33 cellular contexts compared by ENCODE assay signal in the genomic region with DNA sequence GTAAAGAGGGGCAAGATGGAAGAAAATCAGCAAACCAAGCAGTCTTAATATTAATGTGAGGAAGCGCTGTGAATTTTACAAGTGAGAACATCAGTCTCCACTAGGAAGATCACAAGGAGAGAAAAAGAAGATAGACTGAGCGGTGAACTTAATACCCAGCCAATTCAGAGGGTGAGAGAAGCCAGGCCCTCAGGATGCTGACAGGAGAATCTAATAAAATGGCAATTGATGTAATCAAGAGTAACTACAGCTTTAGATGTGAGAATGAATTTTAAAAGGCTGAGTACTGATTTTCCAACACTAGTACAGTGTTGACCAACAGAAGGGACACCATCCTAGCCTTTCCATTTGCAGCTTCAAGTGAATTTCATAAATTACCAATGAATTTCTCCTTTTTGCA. TPM values are rescaled to one million over a fixed set of nuclear protein-coding genes. Genes with fewer than 3 reads are reported as not detected.
"Had no signal": no experiment of that assay in that cellular context is flagged by ENCODE, and none has a peak within 500 bp of the region (broad histone marks: within the 10 kb centered on the region; RNA-seq: fewer than 3 reads in every experiment).

No MANE protein-coding gene starts in this region.

- H3K27me3 ChIP-seq: ascending aorta, body of pancreas, brain microvascular endothelial cell, breast epithelium had no signal

- DNase-seq: activated effector memory CD4-positive, alpha-beta T cell treated with anti-CD3 and anti-CD28 coated beads, Interleukin-2, amount 50 U/mL, for 16 hours; activated effector memory CD4-positive, alpha-beta T cell treated with Interleukin-2 at 50 U/mL for 16 hours; activated gamma-delta T cell; activated gamma-delta T cell treated with Interleukin-2 at 50 U/mL for 16 hours; activated naive CD4-positive, alpha-beta T cell; activated naive CD4-positive, alpha-beta T cell treated with anti-CD3 and anti-CD28 coated beads for 36 hours; activated naive CD4-positive, alpha-beta T cell treated with anti-CD3 and anti-CD28 coated beads, Interleukin-2, amount 10 ng/mL, durations not matched to agents 7 days and 5 days; activated naive CD4-positive, alpha-beta T cell treated with anti-CD3 and anti-CD28 coated beads, Interleukin-2, amount 50 U/mL, for 16 hours; activated naive CD4-positive, alpha-beta T cell treated with Interleukin-2 at 50 U/mL for 16 hours; activated naive CD8-positive, alpha-beta T cell treated with anti-CD3 and anti-CD28 coated beads for 36 hours; activated naive CD8-positive, alpha-beta T cell treated with anti-CD3 and anti-CD28 coated beads, Interleukin-2, amount 10 ng/mL, durations not matched to agents 7 days and 5 days; activated naive CD8-positive, alpha-beta T cell treated with anti-CD3 and anti-CD28 coated beads, Interleukin-2, amount 50 U/mL, for 24 hours; activated T-cell treated with anti-CD3 and anti-CD28 coated beads, Interleukin-2, amount 50 U/mL, for 24 hours; activated T-cell treated with anti-CD3 and anti-CD28 coated beads, Interleukin-2, amount 50 U/mL, for 4 hours; activated T-cell treated with anti-CD3 and anti-CD28 coated beads, Interleukin-2, amount 50 U/mL, for 48 hours; activated T-cell treated with anti-CD3 and anti-CD28 coated beads, Interleukin-2, amount 50 U/mL, for 72 hours; adrenal gland; amniotic stem cell; amygdala; anterior cingulate cortex; aorta; body of pancreas; brain microvascular endothelial cell; caudate nucleus; central memory CD4-positive, alpha-beta T cell; cerebellar nuclear complex had no signal

- ATAC-seq: activated naive CD4-positive, alpha-beta T cell treated with anti-CD3 and anti-CD28 coated beads, Interleukin-2, amount 50 U/mL, for 72 hours; activated naive CD8-positive, alpha-beta T cell treated with anti-CD3 and anti-CD28 coated beads, Interleukin-2, amount 50 U/mL, for 24 hours; activated T-cell treated with anti-CD3 and anti-CD28 coated beads, Interleukin-2, amount 50 U/mL, for 4 hours; activated T-cell treated with anti-CD3 and anti-CD28 coated beads, Interleukin-2, amount 50 U/mL, for 72 hours; activated T-helper 17 cell treated with anti-CD3 and anti-CD28 coated beads, Interleukin-2, amount 50 U/mL, for 72 hours; body of pancreas had no signal

- H3K4me3 ChIP-seq: adrenal gland, ascending aorta, body of pancreas, breast epithelium, cardiac muscle cell had no signal

- H3K9me3 ChIP-seq: adrenal gland, ascending aorta, body of pancreas, breast epithelium had no signal

- H3K36me3 ChIP-seq: adrenal gland, ascending aorta, brain microvascular endothelial cell, breast epithelium, cardiac muscle cell had no signal

- H3K27ac ChIP-seq: adrenal gland, ascending aorta, body of pancreas, brain microvascular endothelial cell, breast epithelium, cardiac muscle cell had no signal

- H3K4me1 ChIP-seq: adrenal gland, ascending aorta, body of pancreas, breast epithelium had no signal

RNA-seq across cellular contexts. Expression of a gene that starts 35.7 kb away (rescaled TPM):
- total RNA-seq: activated naive CD4-positive, alpha-beta T cell treated with anti-CD3 and anti-CD28 coated beads for 36 hours; activated naive CD4-positive, alpha-beta T cell treated with anti-CD3 and anti-CD28 coated beads, Interleukin-2, amount 50 U/mL, for 72 hours; activated naive CD8-positive, alpha-beta T cell treated with anti-CD3 and anti-CD28 coated beads for 36 hours; activated naive CD8-positive, alpha-beta T cell treated with anti-CD3 and anti-CD28 coated beads, Interleukin-2, amount 10 ng/mL, durations not matched to agents 7 days and 5 days; activated T-cell treated with anti-CD3 and anti-CD28 coated beads, Interleukin-2, amount 50 U/mL, for 4 hours; activated T-helper 1 cell treated with anti-CD3 and anti-CD28 coated beads, Interleukin-12 subunit alpha, Interleukin-12 subunit beta, Interleukin-2, Interleukin-4 antibody, amounts not matched to agents 30 ng/mL and 10 ng/mL and 1 ng/mL, durations not matched to agents 14 hours and 24 hours and 36 hours; activated T-helper 17 cell treated with anti-CD3 and anti-CD28 coated beads, Interleukin-2, amount 50 U/mL, for 72 hours; activated T-helper 2 cell treated with anti-CD3 and anti-CD28 coated beads, Interferon-gamma antibody, Interleukin-2, Interleukin-4, amounts not matched to agents 10 μg/mL and 5 μg/mL and 100 μg/mL, durations not matched to agents 14 hours and 24 hours and 36 hours had no signal
